8 cellular contexts compared by ENCODE assay signal in the genomic region with DNA sequence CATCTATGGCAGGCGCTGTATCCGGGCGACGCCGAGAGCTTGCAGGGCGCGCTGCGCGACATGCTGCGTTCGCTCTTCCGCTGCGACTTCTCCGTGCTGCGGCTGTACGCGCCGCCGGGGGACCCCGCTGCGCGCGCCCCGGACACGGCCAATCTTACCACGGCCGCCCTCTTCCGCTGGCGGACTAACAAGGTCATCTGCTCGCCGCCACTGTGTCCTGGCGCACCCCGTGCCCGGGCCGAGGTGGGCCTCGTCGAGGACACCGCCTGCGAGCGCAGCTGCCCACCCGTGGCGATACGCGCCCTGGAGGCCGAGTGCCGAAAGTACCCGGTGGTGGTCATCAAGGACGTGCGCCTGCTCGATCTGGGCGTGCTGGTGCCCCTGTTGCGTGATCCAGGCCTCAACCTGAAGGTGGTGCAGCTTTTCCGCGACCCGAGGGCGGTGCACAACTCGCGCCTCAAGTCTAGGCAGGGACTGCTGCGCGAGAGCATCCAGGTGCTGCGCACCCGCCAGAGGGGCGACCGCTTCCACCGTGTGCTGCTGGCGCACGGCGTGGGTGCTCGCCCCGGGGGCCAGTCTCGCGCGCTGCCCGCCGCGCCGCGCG. TPM values are rescaled to one million over a fixed set of nuclear protein-coding genes. Genes with fewer than 3 reads are reported as not detected.
DNase-seq lines count a peak whose midpoint lies in the region; ATAC-seq and TF ChIP-seq lines count a peak whose summit lies in the region.

No MANE protein-coding gene starts in this region.

- no peaks in the 10 kb centered on the region for H3K9me3 Mint-ChIP-seq in activated CD4-positive, alpha-beta T cell treated with anti-CD3 and anti-CD28 coated beads for 36 hours (ENCODE audit: low read depth)
- no peaks in the 10 kb centered on the region for H3K9me3 Mint-ChIP-seq in endothelial cell (ENCODE audit: unreplicated experiment)
- H3K9me3 Mint-ChIP-seq in natural killer cell treated with Interleukin-12 subunit alpha and Interleukin-12 subunit beta and Interleukin-15 and Interleukin-18, amount 100 ng/mL, for 72 hours: no peaks in the 10 kb centered on the region

- TF ChIP-seq CTCF in endothelial cell (IDR thresholded peaks at IDR 0.05; ENCODE audit: unreplicated experiment): no peak

- H3K36me3 Mint-ChIP-seq in activated CD4-positive, alpha-beta T cell treated with anti-CD3 and anti-CD28 coated beads for 36 hours (ENCODE audit: low read depth): peaks cover 8% of the 10 kb centered on the region
- peaks cover 7% of the 10 kb centered on the region for H3K36me3 Mint-ChIP-seq in endothelial cell (ENCODE audit: low read depth, unreplicated experiment)
- H3K36me3 Mint-ChIP-seq in natural killer cell treated with Interleukin-12 subunit alpha and Interleukin-12 subunit beta and Interleukin-15 and Interleukin-18, amount 100 ng/mL, for 72 hours: no peaks in the 10 kb centered on the region

- ATAC-seq in HG03521 (IDR thresholded peaks at IDR 0.05; ENCODE audit: unreplicated experiment) (peak; percentile 11), GM18858 (IDR thresholded peaks at IDR 0.05; ENCODE audit: unreplicated experiment) (no peak), GM18870 (IDR thresholded peaks at IDR 0.05; ENCODE audit: unreplicated experiment) (no peak)
- ATAC-seq in activated CD4-positive, alpha-beta T cell treated with anti-CD3 and anti-CD28 coated beads for 36 hours: no peak
- ATAC-seq in natural killer cell treated with Interleukin-12 subunit alpha and Interleukin-12 subunit beta and Interleukin-15 and Interleukin-18, amount 100 ng/mL, for 72 hours: peak; percentile 61 to 66

- POLR2A ChIA-PET in activated CD4-positive, alpha-beta T cell treated with anti-CD3 and anti-CD28 coated beads for 36 hours (lab: Charles Lee): no interaction called here

- CTCF ChIA-PET in activated CD4-positive, alpha-beta T cell treated with anti-CD3 and anti-CD28 coated beads for 36 hours (lab: Charles Lee): interaction anchor here (0.6 kb wide), 1 partner anchor 1088 kb away, joined by 3 read pairs; no protein-coding TSS in a partner anchor

- H3K4me3 Mint-ChIP-seq in activated CD4-positive, alpha-beta T cell treated with anti-CD3 and anti-CD28 coated beads for 36 hours: peak overlapping the region; percentile 77
- peak overlapping the region; percentile 84 for H3K4me3 Mint-ChIP-seq in endothelial cell (ENCODE audit: unreplicated experiment)
- peak overlapping the region; percentile 63 for H3K4me3 Mint-ChIP-seq in natural killer cell treated with Interleukin-12 subunit alpha and Interleukin-12 subunit beta and Interleukin-15 and Interleukin-18, amount 100 ng/mL, for 72 hours

- H3K27ac Mint-ChIP-seq in activated CD4-positive, alpha-beta T cell treated with anti-CD3 and anti-CD28 coated beads for 36 hours: peak overlapping the region; percentile 60
- no peak overlapping the region for H3K27ac Mint-ChIP-seq in endothelial cell (ENCODE audit: unreplicated experiment)
- no peak overlapping the region for H3K27ac Mint-ChIP-seq in natural killer cell treated with Interleukin-12 subunit alpha and Interleukin-12 subunit beta and Interleukin-15 and Interleukin-18, amount 100 ng/mL, for 72 hours

- intact Hi-C loops in activated CD4-positive, alpha-beta T cell treated with anti-CD3 and anti-CD28 coated beads for 36 hours (cut with DNase I, micrococcal nuclease): loop anchor here (2.0 to 10.0 kb wide), 7 partner anchors 63 to 952 kb away; no protein-coding TSS in a partner anchor

- no peaks in the 10 kb centered on the region for H3K27me3 Mint-ChIP-seq in activated CD4-positive, alpha-beta T cell treated with anti-CD3 and anti-CD28 coated beads for 36 hours
- peaks cover 6% of the 10 kb centered on the region for H3K27me3 Mint-ChIP-seq in endothelial cell (ENCODE audit: unreplicated experiment)
- H3K27me3 Mint-ChIP-seq in natural killer cell treated with Interleukin-12 subunit alpha and Interleukin-12 subunit beta and Interleukin-15 and Interleukin-18, amount 100 ng/mL, for 72 hours: peaks cover 0 to 6% of the 10 kb centered on the region in 2 donors

- DNase-seq in DMS 273 (lab: John Stamatoyannopoulos, UW; ENCODE audit: unreplicated experiment) (peak; percentile 70), DMS 273 treated with DMSO at 0.1 percent for 48 hours (lab: John Stamatoyannopoulos, UW) (no peak), endothelial cell (ENCODE audit: low spot score) (peak; percentile 47)
- peak; percentile 46 for DNase-seq in activated CD4-positive, alpha-beta T cell treated with anti-CD3 and anti-CD28 coated beads for 36 hours
- DNase-seq in natural killer cell treated with Interleukin-12 subunit alpha and Interleukin-12 subunit beta and Interleukin-15 and Interleukin-18, amount 100 ng/mL, for 72 hours (ENCODE audit: low spot score): no peak

- H3K4me1 Mint-ChIP-seq in activated CD4-positive, alpha-beta T cell treated with anti-CD3 and anti-CD28 coated beads for 36 hours: peaks cover 47% of the 10 kb centered on the region
- H3K4me1 Mint-ChIP-seq in endothelial cell (ENCODE audit: unreplicated experiment): peaks cover 29% of the 10 kb centered on the region
- peaks cover 19 to 23% of the 10 kb centered on the region in 2 donors for H3K4me1 Mint-ChIP-seq in natural killer cell treated with Interleukin-12 subunit alpha and Interleukin-12 subunit beta and Interleukin-15 and Interleukin-18, amount 100 ng/mL, for 72 hours (ENCODE audit: low read depth in 2 of 2)

RNA-seq across cellular contexts. Expression of a gene that starts 0.9 kb away (rescaled TPM):
- total RNA-seq in activated CD4-positive, alpha-beta T cell treated with anti-CD3 and anti-CD28 coated beads for 36 hours: 1 to 10 TPM; 2.0 to 2.5 TPM
- total RNA-seq in endothelial cell (ENCODE audit: unreplicated experiment): 54.6 TPM
- 1 to 10 TPM; 2.0 to 2.9 TPM for total RNA-seq in natural killer cell treated with Interleukin-12 subunit alpha and Interleukin-12 subunit beta and Interleukin-15 and Interleukin-18, amount 100 ng/mL, for 72 hours

RNA-seq across cellular contexts. Expression of a gene that starts 29.2 kb away (rescaled TPM):
- total RNA-seq in activated CD4-positive, alpha-beta T cell treated with anti-CD3 and anti-CD28 coated beads for 36 hours: 1 to 10 TPM; 2.0 to 2.6 TPM
- total RNA-seq in endothelial cell (ENCODE audit: unreplicated experiment): 7.3 TPM
- 1 to 10 TPM; 2.2 to 4.4 TPM for total RNA-seq in natural killer cell treated with Interleukin-12 subunit alpha and Interleukin-12 subunit beta and Interleukin-15 and Interleukin-18, amount 100 ng/mL, for 72 hours

Comparison
In these comparisons a context has a peak if more than half of its experiments do, and no peak if none do; other contexts are left out.
1. DNase-seq: peak in DMS 273 (single experiment), activated CD4-positive, alpha-beta T cell treated with anti-CD3 and anti-CD28 coated beads for 36 hours (single experiment) and endothelial cell (single experiment); none in DMS 273 treated with DMSO at 0.1 percent for 48 hours (single experiment) and natural killer cell treated with Interleukin-12 subunit alpha and Interleukin-12 subunit beta and Interleukin-15 and Interleukin-18, amount 100 ng/mL, for 72 hours (single experiment).
2. ATAC-seq: peak in HG03521 (single experiment) and natural killer cell treated with Interleukin-12 subunit alpha and Interleukin-12 subunit beta and Interleukin-15 and Interleukin-18, amount 100 ng/mL, for 72 hours (2 of 2); none in activated CD4-positive, alpha-beta T cell treated with anti-CD3 and anti-CD28 coated beads for 36 hours (single experiment), GM18858 (single experiment) and GM18870 (single experiment).
3. RNA of a gene that starts 0.9 kb away (total RNA-seq): 54.6 TPM in endothelial cell (single experiment); 2.0 to 2.9 TPM in natural killer cell treated with Interleukin-12 subunit alpha and Interleukin-12 subunit beta and Interleukin-15 and Interleukin-18, amount 100 ng/mL, for 72 hours and 2.0 to 2.5 TPM in activated CD4-positive, alpha-beta T cell treated with anti-CD3 and anti-CD28 coated beads for 36 hours; every median in the first group is over 10 times any median in the second.
4. Peak in every context shown above with its lines, with median percentiles within 50 percentile points of each other: H3K4me3 Mint-ChIP-seq.